In the genomic region with DNA sequence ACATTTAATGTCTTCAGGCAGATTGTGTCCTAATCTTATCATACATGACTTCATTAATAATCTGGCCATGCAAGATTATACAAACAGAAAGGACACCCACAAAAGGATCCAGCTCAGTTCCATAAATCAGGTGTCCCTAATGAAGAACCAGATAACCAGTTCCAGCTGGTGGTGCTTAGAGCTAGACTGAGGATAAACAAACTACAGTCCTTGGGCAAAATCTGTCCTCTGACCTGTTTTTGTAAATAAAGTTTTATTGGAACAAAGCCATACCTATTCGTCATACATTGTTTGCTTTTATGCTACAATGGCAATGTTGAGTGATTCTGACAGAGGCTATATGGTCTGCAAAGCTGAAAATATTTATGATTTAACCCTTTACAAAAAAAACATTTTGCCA, we compare ENCODE assay signal across 27 cellular contexts.
A peak's percentile ranks its signal among the peaks of the same experiment; 100 is the strongest.
DNase-seq lines count a peak whose midpoint lies in the region; ATAC-seq and TF ChIP-seq lines count a peak whose summit lies in the region.
"Had no signal": no experiment of that assay in that cellular context is flagged by ENCODE, and none has a peak within 500 bp of the region (broad histone marks: within the 10 kb centered on the region; RNA-seq: fewer than 3 reads in every experiment).

No MANE protein-coding gene starts in this region.

- peaks cover 0 to 2% of the 10 kb centered on the region in 2 donors for H3K27me3 Mint-ChIP-seq in natural killer cell (ENCODE audit: low read depth in 2 of 2)
- H3K27me3 Mint-ChIP-seq: activated CD8-positive, alpha-beta memory T cell treated with anti-CD3 and anti-CD28 coated beads, Interleukin-2, amount 10 ng/mL, durations not matched to agents 7 days and 5 days; CD4-positive, alpha-beta memory T cell; stimulated activated naive CD8-positive, alpha-beta T cell treated with anti-CD3 and anti-CD28 coated beads, Interleukin-15, Interleukin-2, amounts not matched to agents 100 ng/mL and 50 ng/mL, for 24 hours had no signal

- H3K4me3 ChIP-seq in fibroblast of villous mesenchyme (ENCODE audit: low read depth, low read length) = no peak overlapping the region
- H3K4me3 ChIP-seq in spleen = no peak overlapping the region
- H3K4me3 ChIP-seq in tibial artery = no peak overlapping the region
- H3K4me3 ChIP-seq: prostate gland, SJSA1, thoracic aorta, uterus had no signal

- intact Hi-C loops in spleen (cut with DNase I; ENCODE audit: low total_unique reads) (no loop called here), tibial artery (cut with DNase I; ENCODE audit: low total_unique reads) (no loop called here), natural killer cell (cut with micrococcal nuclease) (no loop called here)

- H3K27ac ChIP-seq in spleen = no peak overlapping the region
- no peak overlapping the region for H3K27ac ChIP-seq in tibial artery
- H3K27ac ChIP-seq: HL-60, prostate gland, SJSA1, thoracic aorta, uterus had no signal

- WGBS in spleen, 5 donors = 80 to 96% (median 84%) methylated on average over 1 of the region's 1 CpG

- no peak overlapping the region for H3K4me3 Mint-ChIP-seq in natural killer cell
- H3K4me3 Mint-ChIP-seq: activated CD8-positive, alpha-beta memory T cell treated with anti-CD3 and anti-CD28 coated beads, Interleukin-2, amount 10 ng/mL, durations not matched to agents 7 days and 5 days; activated T-cell treated with anti-CD3 and anti-CD28 coated beads, Interleukin-2, amount 50 U/mL, for 72 hours; CD4-positive, alpha-beta memory T cell; memory B cell; stimulated activated naive CD8-positive, alpha-beta T cell treated with anti-CD3 and anti-CD28 coated beads, Interleukin-15, Interleukin-2, amounts not matched to agents 100 ng/mL and 50 ng/mL, for 24 hours had no signal

- H3K4me1 ChIP-seq in spleen (no peaks in the 10 kb centered on the region), tibial artery (no peaks in the 10 kb centered on the region)
- H3K4me1 ChIP-seq: prostate gland, SJSA1, uterus had no signal

- TF ChIP-seq CTCF in fibroblast of villous mesenchyme (IDR thresholded peaks at IDR 0.05; ENCODE audit: insufficient read depth, low read depth, low read length) = no peak
- no peak for TF ChIP-seq CTCF in spleen (IDR thresholded peaks at IDR 0.05 in 8 of 11, conservative IDR thresholded peaks at IDR 0.05 in 3 of 11)
- TF ChIP-seq CTCF in tibial artery (IDR thresholded peaks at IDR 0.05) = no peak
- TF ChIP-seq CTCF in natural killer cell (IDR thresholded peaks at IDR 0.05) = no peak

- H3K9me3 ChIP-seq in spleen (no peaks in the 10 kb centered on the region), tibial artery (no peaks in the 10 kb centered on the region)
- H3K9me3 ChIP-seq: prostate gland, SJSA1, thoracic aorta, uterus had no signal

- no peaks in the 10 kb centered on the region for H3K9me3 Mint-ChIP-seq in natural killer cell
- H3K9me3 Mint-ChIP-seq: stimulated activated naive CD8-positive, alpha-beta T cell treated with anti-CD3 and anti-CD28 coated beads, Interleukin-15, Interleukin-2, amounts not matched to agents 100 ng/mL and 50 ng/mL, for 24 hours had no signal

- H3K36me3 ChIP-seq in spleen (no peaks in the 10 kb centered on the region), tibial artery (no peaks in the 10 kb centered on the region)
- H3K36me3 ChIP-seq: prostate gland, SJSA1, thoracic aorta, uterus had no signal

- DNase-seq in NCI-H2029 treated with DMSO at 0.1 percent for 48 hours (lab: John Stamatoyannopoulos, UW) (peak; percentile 2), NCI-H2029 (lab: John Stamatoyannopoulos, UW) (no peak), fibroblast of villous mesenchyme (ENCODE audit: low read depth) (peak; percentile 66), spleen (no peak), tibial artery (no peak), DMS153 (lab: John Stamatoyannopoulos, UW) (no peak), natural killer cell (no peak)
- DNase-seq: 8988T; activated CD4-positive, CD25-positive, alpha-beta regulatory T cell; activated CD8-positive, alpha-beta memory T cell treated with anti-CD3 and anti-CD28 coated beads, Interleukin-2, amount 10 ng/mL, durations not matched to agents 7 days and 5 days; activated naive CD4-positive, alpha-beta T cell; activated T-cell treated with anti-CD3 and anti-CD28 coated beads, Interleukin-2, amount 50 U/mL, for 72 hours; AML-193; amniotic stem cell; CD4-positive, alpha-beta memory T cell; foreskin melanocyte; left colon; NCI-H187; RPMI8226; uterus had no signal

- H3K4me1 Mint-ChIP-seq in natural killer cell = no peaks in the 10 kb centered on the region
- H3K4me1 Mint-ChIP-seq: activated CD8-positive, alpha-beta memory T cell treated with anti-CD3 and anti-CD28 coated beads, Interleukin-2, amount 10 ng/mL, durations not matched to agents 7 days and 5 days; CD4-positive, alpha-beta memory T cell; memory B cell had no signal

- no peak overlapping the region for H3K27ac Mint-ChIP-seq in natural killer cell
- H3K27ac Mint-ChIP-seq: activated CD8-positive, alpha-beta memory T cell treated with anti-CD3 and anti-CD28 coated beads, Interleukin-2, amount 10 ng/mL, durations not matched to agents 7 days and 5 days; activated T-cell treated with anti-CD3 and anti-CD28 coated beads, Interleukin-2, amount 50 U/mL, for 72 hours; CD4-positive, alpha-beta memory T cell; memory B cell; stimulated activated naive CD8-positive, alpha-beta T cell treated with anti-CD3 and anti-CD28 coated beads, Interleukin-15, Interleukin-2, amounts not matched to agents 100 ng/mL and 50 ng/mL, for 24 hours had no signal

- H3K36me3 Mint-ChIP-seq in natural killer cell = no peaks in the 10 kb centered on the region
- H3K36me3 Mint-ChIP-seq: activated CD8-positive, alpha-beta memory T cell treated with anti-CD3 and anti-CD28 coated beads, Interleukin-2, amount 10 ng/mL, durations not matched to agents 7 days and 5 days; CD4-positive, alpha-beta memory T cell; memory B cell had no signal

- no peaks in the 10 kb centered on the region for H3K27me3 ChIP-seq in spleen (replicated peaks in 1 of 7)
- H3K27me3 ChIP-seq in tibial artery = no peaks in the 10 kb centered on the region
- H3K27me3 ChIP-seq: SJSA1, uterus had no signal

- no peak for TF ChIP-seq POLR2A in spleen (IDR thresholded peaks at IDR 0.05)

- ATAC-seq in SK-N-SH treated with all-trans-retinoic acid at 6 μM for 48 hours = no peak
- ATAC-seq in natural killer cell = no peak
- ATAC-seq: activated CD8-positive, alpha-beta memory T cell treated with anti-CD3 and anti-CD28 coated beads, Interleukin-2, amount 10 ng/mL, durations not matched to agents 7 days and 5 days; activated T-cell treated with anti-CD3 and anti-CD28 coated beads, Interleukin-2, amount 50 U/mL, for 72 hours; left colon had no signal

TF ChIP-seq in SK-N-SH treated with all-trans-retinoic acid at 6 μM for 48 hours, 23 proteins besides CTCF, POLR2A, EP300 and RAD21:
- peak; percentile 90 for TF ChIP-seq TCF4 (CRISPR knock-in tag; IDR thresholded peaks at IDR 0.05; ENCODE audit: borderline replicate concordance)
- no peak for TF ChIP-seq OSR1 (CRISPR knock-in tag; IDR thresholded peaks at IDR 0.05)

Comparison
In these comparisons a context has a peak if more than half of its experiments do, and no peak if none do; other contexts are left out.
1. DNase-seq: peak in NCI-H2029 treated with DMSO at 0.1 percent for 48 hours (single experiment) and fibroblast of villous mesenchyme (single experiment); none in NCI-H2029 (single experiment), spleen (single experiment), tibial artery (0 of 2), DMS153 (single experiment) and natural killer cell (single experiment).